ENCODE assay signal across 8 cellular contexts in the genomic region with DNA sequence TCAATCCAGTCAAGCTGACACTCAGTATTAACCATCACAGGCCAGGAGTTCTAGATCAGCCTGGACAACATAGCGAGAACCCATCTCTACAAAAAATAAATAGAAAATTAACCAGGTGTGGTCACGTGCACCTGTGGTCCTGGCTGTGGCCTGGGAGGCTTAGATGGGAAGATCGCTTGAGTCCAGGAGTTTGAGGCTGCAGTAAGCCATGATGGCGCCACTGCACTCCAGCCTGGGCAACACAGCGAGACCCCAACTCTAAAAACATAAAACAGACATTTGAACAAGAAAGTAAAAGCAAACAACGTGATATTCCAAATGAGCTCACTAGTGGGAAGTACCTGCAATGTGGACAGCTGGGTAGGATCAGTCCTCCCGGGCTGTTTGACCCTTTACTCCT.
"Had no signal": no experiment of that assay in that cellular context is flagged by ENCODE, and none has a peak within 500 bp of the region (broad histone marks: within the 10 kb centered on the region; RNA-seq: fewer than 3 reads in every experiment).

No MANE protein-coding gene starts in this region.

- H3K4me3 ChIP-seq: GM12878 had no signal

- ATAC-seq: GM12878 had no signal

- FAIRE-seq: G401.6, GM12878, GM12891, GM12892, GM18507, GM19239 had no signal

- DNase-seq: GDM1, GF-D8 had no signal
